ENCODE assay signal across 8 cellular contexts in the genomic region with DNA sequence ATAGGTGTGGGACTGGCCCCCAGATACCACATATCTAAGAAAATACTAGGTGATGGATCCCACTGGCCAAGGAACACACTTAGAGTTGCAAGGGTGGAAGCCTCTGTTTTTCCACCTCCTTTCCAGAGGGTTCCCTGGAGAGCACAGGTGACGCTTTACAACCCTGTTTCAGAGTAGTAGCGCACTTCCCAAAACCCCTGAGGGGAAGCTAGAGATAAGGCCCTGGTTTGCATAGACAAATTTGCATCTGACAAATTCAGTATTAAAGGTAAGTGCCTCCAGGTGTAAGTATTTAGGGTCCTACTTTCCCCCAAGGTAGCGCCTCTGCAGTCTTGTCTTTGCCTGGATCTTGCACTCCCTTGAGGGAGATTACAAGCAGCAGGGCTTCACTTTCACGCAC. TPM values are rescaled to one million over a fixed set of nuclear protein-coding genes. Genes with fewer than 3 reads are reported as not detected.
DNase-seq lines count a peak whose midpoint lies in the region; ATAC-seq and TF ChIP-seq lines count a peak whose summit lies in the region.

No MANE protein-coding gene starts in this region.

- H3K4me3 ChIP-seq in Caco-2 (ENCODE audit: low read depth, low read length) (no peak overlapping the region), HUES64 (ENCODE audit: low read length) (peak overlapping the region; percentile 74)

- 8% methylated on average over 4 of the region's 4 CpGs for WGBS in HUES64

- intact Hi-C loops in Caco-2 (cut with micrococcal nuclease; ENCODE audit: unreplicated experiment) (no loop called here), left colon (cut with DNase I, micrococcal nuclease) (no loop called here)
- intact Hi-C loops in dendritic cell treated with granulocyte-macrophage colony-stimulating factor and Interleukin-4, amounts not matched to agents 40 ng/mL and 50 ng/mL, for 4 days (cut with micrococcal nuclease) = no loop called here

- no peak for DNase-seq in Caco-2
- no peak for DNase-seq in left colon

- ATAC-seq in GM21390 (IDR thresholded peaks at IDR 0.05; ENCODE audit: unreplicated experiment) (no peak), HG03108 (IDR thresholded peaks at IDR 0.05; ENCODE audit: unreplicated experiment) (no peak), GM21717 (IDR thresholded peaks at IDR 0.05; ENCODE audit: unreplicated experiment) (no peak), left colon (no peak)

- H3K9me3 ChIP-seq in Caco-2 (no peaks in the 10 kb centered on the region), HUES64 (ENCODE audit: insufficient read depth, low read depth, low read length) (no peaks in the 10 kb centered on the region)

- no peak overlapping the region for H3K27ac Mint-ChIP-seq in Caco-2 (ENCODE audit: unreplicated experiment)
- H3K27ac Mint-ChIP-seq in dendritic cell treated with granulocyte-macrophage colony-stimulating factor and Interleukin-4, amounts not matched to agents 40 ng/mL and 50 ng/mL, for 4 days = no peak overlapping the region
- peak overlapping the region in 1 of 3 experiments; percentile 58 for H3K27ac Mint-ChIP-seq in nephron

- no peak overlapping the region for H3K27ac ChIP-seq in HUES64 (ENCODE audit: low read depth, low read length)

- H3K9me3 Mint-ChIP-seq in Caco-2 (ENCODE audit: unreplicated experiment) (no peaks in the 10 kb centered on the region), nephron (no peaks in the 10 kb centered on the region)
- no peaks in the 10 kb centered on the region for H3K9me3 Mint-ChIP-seq in dendritic cell treated with granulocyte-macrophage colony-stimulating factor and Interleukin-4, amounts not matched to agents 40 ng/mL and 50 ng/mL, for 4 days

- H3K27me3 Mint-ChIP-seq in Caco-2 (ENCODE audit: insufficient read depth, unreplicated experiment) (peaks cover 7% of the 10 kb centered on the region), nephron (ENCODE audit: low read depth) (peaks cover 71% of the 10 kb centered on the region)
- peaks cover 44% of the 10 kb centered on the region for H3K27me3 Mint-ChIP-seq in dendritic cell treated with granulocyte-macrophage colony-stimulating factor and Interleukin-4, amounts not matched to agents 40 ng/mL and 50 ng/mL, for 4 days

- H3K36me3 ChIP-seq in Caco-2 (ENCODE audit: control insufficient read depth, insufficient read depth, low read length) (no peaks in the 10 kb centered on the region), HUES64 (ENCODE audit: insufficient read depth, low read length) (no peaks in the 10 kb centered on the region)

- H3K27me3 ChIP-seq in Caco-2 (replicated peaks; ENCODE audit: control insufficient read depth, insufficient read depth, low read length) (no peaks in the 10 kb centered on the region), HUES64 (ENCODE audit: insufficient read depth, low read length) (peaks cover 98% of the 10 kb centered on the region)

- BruUV-seq in Caco-2 (replicated peaks; lab: Mats Ljungman, UMichigan) = no TSS peak

- no peak overlapping the region for H3K9ac ChIP-seq in HUES64 (ENCODE audit: low read depth, low read length)

- peak overlapping the region; percentile 37 for H3K4me3 Mint-ChIP-seq in Caco-2 (ENCODE audit: unreplicated experiment)
- peak overlapping the region; percentile 74 for H3K4me3 Mint-ChIP-seq in dendritic cell treated with granulocyte-macrophage colony-stimulating factor and Interleukin-4, amounts not matched to agents 40 ng/mL and 50 ng/mL, for 4 days
- H3K4me3 Mint-ChIP-seq in nephron = peak overlapping the region; percentile 76 to 86 (median 82)

- H3K36me3 Mint-ChIP-seq in Caco-2 (ENCODE audit: insufficient read depth, unreplicated experiment) = no peaks in the 10 kb centered on the region
- H3K36me3 Mint-ChIP-seq in dendritic cell treated with granulocyte-macrophage colony-stimulating factor and Interleukin-4, amounts not matched to agents 40 ng/mL and 50 ng/mL, for 4 days (ENCODE audit: low read depth) = no peaks in the 10 kb centered on the region
- H3K36me3 Mint-ChIP-seq in nephron (ENCODE audit: low read depth) = no peaks in the 10 kb centered on the region

- TF ChIP-seq CTCF in Caco-2 (IDR thresholded peaks at IDR 0.05; ENCODE audit: insufficient read depth in 1 of 2, low read depth in 1 of 2, low read length in 1 of 2, severe bottlenecking in 1 of 2, unreplicated experiment in 1 of 2) (no peak), nephron (IDR thresholded peaks at IDR 0.05; ENCODE audit: unreplicated experiment in 3 of 3) (no peak)

- CTCF ChIA-PET in Caco-2 (lab: Charles Lee) = interaction anchor here (0.5 kb wide), 1 partner anchor 1380 kb away, joined by 3 read pairs; no protein-coding TSS in a partner anchor

- H3K4me1 Mint-ChIP-seq in Caco-2 (ENCODE audit: low read depth, unreplicated experiment) (peaks cover 20% of the 10 kb centered on the region), nephron (peaks cover 5% of the 10 kb centered on the region)
- H3K4me1 Mint-ChIP-seq in dendritic cell treated with granulocyte-macrophage colony-stimulating factor and Interleukin-4, amounts not matched to agents 40 ng/mL and 50 ng/mL, for 4 days (ENCODE audit: low read depth) = peaks cover 19% of the 10 kb centered on the region

- POLR2A ChIA-PET in Caco-2 (lab: Charles Lee) = no interaction called here

- peaks cover 12% of the 10 kb centered on the region for H3K4me1 ChIP-seq in Caco-2
- H3K4me1 ChIP-seq in HUES64 (ENCODE audit: insufficient read depth, low read length) = peaks cover 7% of the 10 kb centered on the region; the same call in 1 of the 2 replicates

RNA-seq across cellular contexts. Expression of gene CERKL, which starts 0.5 kb away (rescaled TPM):
- not detected in 2 replicates for total RNA-seq in Caco-2 (2022)
- not detected for polyA plus RNA-seq in HUES64 (2013, experiment 1 of 2)
- polyA plus RNA-seq in HUES64 (2013, experiment 2 of 2) = not detected
- total RNA-seq in left colon = under 1 TPM in 1 of 2 donors, not detected in 1; 0.31 TPM

RNA-seq across cellular contexts. Expression of gene NEUROD1, which starts 22.9 kb away (rescaled TPM):
- total RNA-seq in Caco-2 (2022) (not detected in 2 replicates), left colon (1 to 10 TPM; 2.2 to 3.3 TPM)
- not detected for polyA plus RNA-seq in HUES64 (2013, experiment 1 of 2)
- not detected for polyA plus RNA-seq in HUES64 (2013, experiment 2 of 2)
